In genomic region chr21:41547111-41547510, GRCh38 we compare ENCODE assay signal across 24 cellular contexts. TPM values are rescaled to one million over a fixed set of nuclear protein-coding genes. Genes with fewer than 3 reads are reported as not detected.
A peak's percentile ranks its signal among the peaks of the same experiment; 100 is the strongest.
DNase-seq lines count a peak whose midpoint lies in the region; ATAC-seq, FAIRE-seq and TF ChIP-seq lines count a peak whose summit lies in the region.
"Had no signal": no experiment of that assay in that cellular context is flagged by ENCODE, and none has a peak within 500 bp of the region (broad histone marks: within the 10 kb centered on the region; RNA-seq: fewer than 3 reads in every experiment).

No MANE protein-coding gene starts in this region.

- WGBS in pancreas, 2 donors, result 89 to 92% methylated on average over 3 of the region's 3 CpGs

- DNase-seq in G401 (ENCODE audit: low spot score) (peak; percentile 49), cerebellum (ENCODE audit: low spot score) (peak; percentile 53), kidney (peak; percentile 30), D341Med (ENCODE audit: low spot score) (no peak), pancreas (no peak)
- DNase-seq: BE2C; C1 segment of cervical spinal cord; CD4-positive, alpha-beta memory T cell; CD4-positive, CD25-positive, alpha-beta regulatory T cell; CD8-positive, alpha-beta memory T cell; COR-L47; DMS79 treated with DMSO at 0.1 percent for 48 hours; GDM1 had no signal

- ATAC-seq in pancreas, result no peak
- no peak for ATAC-seq in GM18511 (IDR thresholded peaks at IDR 0.05; ENCODE audit: unreplicated experiment)
- ATAC-seq: A549, GM12878 had no signal

- FAIRE-seq in kidney (lab: Jason Lieb, UNC), result no peak
- no peak for FAIRE-seq in pancreas (lab: Jason Lieb, UNC)
- FAIRE-seq: A549, D721Med, GM12878, GM12892, GM18507, GM19239 had no signal

- H3K27me3 ChIP-seq in pancreas, result no peaks in the 10 kb centered on the region
- H3K27me3 ChIP-seq: BE2C, BLaER1 had no signal

- TF ChIP-seq CTCF in kidney (IDR thresholded peaks at IDR 0.05; ENCODE audit: borderline replicate concordance, extremely low read depth, insufficient read depth) (no peak), pancreas (IDR thresholded peaks at IDR 0.05) (no peak)

- H3K9ac ChIP-seq in kidney (ENCODE audit: low read length in 2 of 2), result no peak overlapping the region
- H3K9ac ChIP-seq: BLaER1 had no signal

- intact Hi-C loops in kidney (cut with DNase I) (no loop called here), pancreas (cut with DNase I) (no loop called here)

- H3K9me3 ChIP-seq in kidney (ENCODE audit: control insufficient read depth in 1 of 2, low read length in 2 of 2) (no peaks in the 10 kb centered on the region), pancreas (no peaks in the 10 kb centered on the region)
- H3K9me3 ChIP-seq: A549, BE2C, BLaER1 had no signal

- H3K36me3 ChIP-seq in kidney (ENCODE audit: control insufficient read depth in 1 of 2, insufficient read depth in 2 of 2, low read length in 2 of 2) (no peaks in the 10 kb centered on the region), pancreas (no peaks in the 10 kb centered on the region)
- H3K36me3 ChIP-seq: BE2C, BLaER1 had no signal

- in situ Hi-C loops in G401 (cut with HindIII; ENCODE audit: low sequenced_read_pairs), result no loop called here

- H3K27ac ChIP-seq in kidney (ENCODE audit: low read depth in 2 of 2, low read length in 2 of 2) (no peak overlapping the region), pancreas (no peak overlapping the region)
- H3K27ac ChIP-seq: 22Rv1, A549, BLaER1 had no signal

- H3K4me1 ChIP-seq in kidney (ENCODE audit: control insufficient read depth in 1 of 2, insufficient read depth in 1 of 2, low read depth in 1 of 2, low read length in 2 of 2), result peaks cover 0 to 8% of the 10 kb centered on the region in 2 donors
- peaks cover 0 to 5% (median 5%) of the 10 kb centered on the region in 3 donors for H3K4me1 ChIP-seq in pancreas
- H3K4me1 ChIP-seq: A549, BE2C, BLaER1 had no signal

- H3K4me3 ChIP-seq in kidney (ENCODE audit: low read length in 2 of 2) (no peak overlapping the region), pancreas (no peak overlapping the region)
- H3K4me3 ChIP-seq: A549, BLaER1, GM12878 had no signal

RNA-seq across cellular contexts. Expression of gene TMPRSS2, which starts 39.2 kb away (rescaled TPM):
- total RNA-seq in G401 (2014; rRNA removed; shearing (Covaris generic)), result not detected in 2 replicates
- 0.27 TPM for total RNA-seq in cerebellum
- total RNA-seq in kidney, result 32.8 TPM
- polyA plus RNA-seq in kidney (ENCODE audit: insufficient read depth, low read depth, low replicate concordance), result 55.0 TPM
- 10 to 100 TPM; 44.9 to 88.8 (median 75.2) TPM for total RNA-seq in pancreas
- 10 to 100 TPM; 42.2 to 65.1 TPM for polyA plus RNA-seq in pancreas
- total RNA-seq: A172; CD4-positive, alpha-beta memory T cell; CD4-positive, CD25-positive, alpha-beta regulatory T cell; CD8-positive, alpha-beta memory T cell had no signal
- polyA plus RNA-seq: A549; CD14-positive monocyte; CD4-positive, alpha-beta memory T cell; CD4-positive, CD25-positive, alpha-beta regulatory T cell; CD8-positive, alpha-beta memory T cell had no signal

Comparison
In these comparisons a context has a peak if more than half of its experiments do, and no peak if none do; other contexts are left out.
1. DNase-seq: peak in G401 (single experiment), cerebellum (single experiment) and kidney (single experiment); none in D341Med (single experiment) and pancreas (0 of 6).
2. RNA of gene TMPRSS2, which starts 39.2 kb away (total RNA-seq): 44.9 to 88.8 TPM in pancreas and 32.8 TPM in kidney (single experiment); 0.27 TPM in cerebellum (single experiment) and not detected in G401; every median in the first group is over 10 times any median in the second.